Comparison of ENCODE assay signal across 19 cellular contexts in the genomic region with DNA sequence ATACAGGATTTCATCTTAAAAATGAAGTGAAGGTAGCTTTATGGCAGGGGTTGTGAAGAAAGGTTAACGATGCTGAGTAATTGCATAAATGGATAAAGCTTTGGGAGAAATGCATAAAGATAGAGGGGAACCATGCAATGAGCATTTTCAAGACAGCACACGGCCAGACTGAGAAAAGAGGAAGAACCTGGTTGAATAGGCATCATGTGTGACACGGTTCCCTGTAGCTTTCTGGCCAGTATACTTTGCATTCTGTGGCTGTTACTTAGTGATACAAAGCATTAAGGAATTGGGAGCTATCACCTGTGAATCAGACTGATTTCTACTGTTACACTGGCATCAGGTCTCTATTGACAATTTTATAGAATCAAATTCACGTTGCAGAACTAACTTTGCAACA. TPM values are rescaled to one million over a fixed set of nuclear protein-coding genes. Genes with fewer than 3 reads are reported as not detected.
DNase-seq lines count a peak whose midpoint lies in the region; ATAC-seq, FAIRE-seq and TF ChIP-seq lines count a peak whose summit lies in the region.
"Had no signal": no experiment of that assay in that cellular context is flagged by ENCODE, and none has a peak within 500 bp of the region (broad histone marks: within the 10 kb centered on the region; RNA-seq: fewer than 3 reads in every experiment).

No MANE protein-coding gene starts in this region.

- ATAC-seq in HG02870 (IDR thresholded peaks at IDR 0.05; ENCODE audit: unreplicated experiment) (peak; percentile 79), HG03378 (IDR thresholded peaks at IDR 0.05; ENCODE audit: unreplicated experiment) (no peak), GM21390 (IDR thresholded peaks at IDR 0.05; ENCODE audit: unreplicated experiment) (no peak)
- ATAC-seq: foreskin keratinocyte had no signal

- H3K27me3 Mint-ChIP-seq in T-helper 2 cell treated with Interferon-gamma antibody and Interleukin-4, amounts not matched to agents 5 μg/mL and 100 μg/mL, for 36 hours (ENCODE audit: low read depth) = no peaks in the 10 kb centered on the region
- H3K27me3 Mint-ChIP-seq: activated naive CD8-positive, alpha-beta T cell treated with anti-CD3 and anti-CD28 coated beads, Interleukin-2, amount 10 ng/mL, durations not matched to agents 7 days and 5 days had no signal

- no peak overlapping the region for H3K4me3 Mint-ChIP-seq in T-helper 2 cell treated with Interferon-gamma antibody and Interleukin-4, amounts not matched to agents 5 μg/mL and 100 μg/mL, for 36 hours
- H3K4me3 Mint-ChIP-seq: activated naive CD8-positive, alpha-beta T cell treated with anti-CD3 and anti-CD28 coated beads, Interleukin-2, amount 10 ng/mL, durations not matched to agents 7 days and 5 days; mesothelial cell of epicardium had no signal

- peaks cover 16% of the 10 kb centered on the region for H3K4me1 Mint-ChIP-seq in T-helper 2 cell treated with Interferon-gamma antibody and Interleukin-4, amounts not matched to agents 5 μg/mL and 100 μg/mL, for 36 hours (ENCODE audit: low read depth)

- TF ChIP-seq POLR2A in GM12891 (IDR thresholded peaks at IDR 0.05; ENCODE audit: low read depth, low read length) = no peak

- peaks cover 20% of the 10 kb centered on the region for H3K36me3 Mint-ChIP-seq in T-helper 2 cell treated with Interferon-gamma antibody and Interleukin-4, amounts not matched to agents 5 μg/mL and 100 μg/mL, for 36 hours (ENCODE audit: low read depth)

- FAIRE-seq in GM12891 (lab: Jason Lieb, UNC) = peak; percentile 81
- FAIRE-seq: islet of Langerhans had no signal

- no peaks in the 10 kb centered on the region for H3K9me3 Mint-ChIP-seq in T-helper 2 cell treated with Interferon-gamma antibody and Interleukin-4, amounts not matched to agents 5 μg/mL and 100 μg/mL, for 36 hours

- DNase-seq in GM12891 (ENCODE audit: insufficient read length, low spot score) (no peak), NOMO-1 treated with DMSO at 0.1 percent for 48 hours (lab: John Stamatoyannopoulos, UW; ENCODE audit: unreplicated experiment) (peak; percentile 63), germinal center (ENCODE audit: low spot score) (peak; percentile 69)
- no peak for DNase-seq in T-helper 2 cell treated with Interferon-gamma antibody and Interleukin-4, amounts not matched to agents 5 μg/mL and 100 μg/mL, for 36 hours (ENCODE audit: low spot score)
- no peak for DNase-seq in activated effector memory CD4-positive, alpha-beta T cell treated with Interleukin-2 at 50 U/mL for 16 hours
- DNase-seq: activated CD8-positive, alpha-beta memory T cell treated with anti-CD3 and anti-CD28 coated beads, Interleukin-2, amount 50 U/mL, for 4 hours; activated naive CD8-positive, alpha-beta T cell treated with anti-CD3 and anti-CD28 coated beads, Interleukin-2, amount 10 ng/mL, durations not matched to agents 7 days and 5 days; caudate nucleus; DMS79; foreskin keratinocyte; NCI-H187; NCI-H524; SHP77; thyroid gland had no signal

- H3K27ac Mint-ChIP-seq in T-helper 2 cell treated with Interferon-gamma antibody and Interleukin-4, amounts not matched to agents 5 μg/mL and 100 μg/mL, for 36 hours = no peak overlapping the region
- H3K27ac Mint-ChIP-seq: activated naive CD8-positive, alpha-beta T cell treated with anti-CD3 and anti-CD28 coated beads, Interleukin-2, amount 10 ng/mL, durations not matched to agents 7 days and 5 days; mesothelial cell of epicardium had no signal

TF ChIP-seq in GM12891, 5 proteins besides CTCF, POLR2A, EP300 and RAD21:
- TF ChIP-seq TAF1 (IDR thresholded peaks at IDR 0.05; ENCODE audit: low read depth, low read length) = no peak
- no peak for TF ChIP-seq POU2F2 (IDR thresholded peaks at IDR 0.05; ENCODE audit: low read depth, low read length)
- TF ChIP-seq PAX5 (IDR thresholded peaks at IDR 0.05; ENCODE audit: insufficient read depth, low read length, severe bottlenecking) = no peak
- peak; percentile 63 for TF ChIP-seq SPI1 (IDR thresholded peaks at IDR 0.05; ENCODE audit: low read depth, low read length)
- TF ChIP-seq POLR2AphosphoS5 (IDR thresholded peaks at IDR 0.05; ENCODE audit: low read depth, low read length) = no peak

RNA-seq across cellular contexts. Expression of gene NR2C2, which starts 33.3 kb away (rescaled TPM):
- polyA plus RNA-seq in GM12891 (2012; ENCODE audit: low read depth, missing spikeins) = 8.7 TPM

Comparison
In these comparisons a context has a peak if more than half of its experiments do, and no peak if none do; other contexts are left out.
1. DNase-seq: peak in NOMO-1 treated with DMSO at 0.1 percent for 48 hours (single experiment) and germinal center (single experiment); none in GM12891 (single experiment), T-helper 2 cell treated with Interferon-gamma antibody and Interleukin-4, amounts not matched to agents 5 μg/mL and 100 μg/mL, for 36 hours (single experiment) and activated effector memory CD4-positive, alpha-beta T cell treated with Interleukin-2 at 50 U/mL for 16 hours (single experiment).